1 cellular context compared by ENCODE assay signal in the genomic region with DNA sequence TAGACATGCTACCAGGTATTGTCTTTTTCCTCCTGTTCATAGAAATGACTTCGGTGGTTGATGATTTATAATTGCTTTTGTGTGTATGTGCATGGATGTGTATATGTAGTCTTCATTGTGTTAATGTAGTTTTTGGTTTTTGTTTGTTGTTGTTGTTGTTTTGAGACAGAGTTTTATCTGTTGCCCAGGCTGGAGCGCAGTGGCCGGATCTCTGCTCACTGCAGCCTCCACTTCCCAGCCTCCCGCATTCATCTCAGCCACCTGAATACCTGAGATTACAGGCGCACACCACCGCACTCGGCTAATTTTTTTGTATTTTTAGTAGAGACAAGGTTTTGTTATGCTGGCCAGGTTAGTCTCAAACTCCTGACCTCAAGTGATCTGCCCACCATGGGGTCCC.
TF ChIP-seq lines count a peak whose summit lies in the region.

No MANE protein-coding gene starts in this region.

TF ChIP-seq in GM12878, 131 proteins besides CTCF, POLR2A, EP300 and RAD21 (continued from another document):
- no peak for TF ChIP-seq IRF5 (IDR thresholded peaks at IDR 0.05; ENCODE audit: borderline replicate concordance)
